In the genomic region with DNA sequence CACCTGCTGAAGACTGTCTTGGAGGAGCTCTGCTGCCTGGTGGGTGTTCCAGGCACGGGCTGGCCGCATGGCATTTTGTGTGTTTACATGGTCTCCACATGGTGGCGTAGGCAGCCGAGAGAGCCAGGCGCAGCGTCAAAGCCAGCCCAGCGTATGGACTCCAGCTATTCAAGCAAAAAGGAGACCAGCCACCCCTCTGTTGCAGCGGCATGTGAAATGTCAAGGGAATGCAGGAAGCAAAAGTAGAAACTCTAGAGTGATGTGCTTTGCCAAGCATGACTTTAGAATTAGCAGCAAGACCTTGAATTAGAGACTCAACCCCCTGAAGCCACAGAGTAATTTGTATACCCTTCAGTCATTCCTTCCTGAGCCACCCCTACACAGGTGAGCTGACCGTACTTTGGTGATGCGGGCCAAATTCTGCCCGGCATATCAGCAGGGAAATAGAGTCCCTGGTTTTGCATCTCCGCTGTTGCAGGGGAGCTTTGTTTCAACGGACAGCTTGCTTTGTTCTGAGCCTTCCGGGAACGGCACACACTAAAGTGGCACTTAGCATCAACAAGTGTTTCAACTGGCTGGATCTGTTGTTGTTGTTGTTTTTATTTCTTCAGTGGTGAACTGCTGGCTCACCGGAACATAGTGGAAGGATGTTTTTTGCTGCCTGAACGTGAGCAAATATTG, we compare ENCODE assay signal across 8 cellular contexts. TPM values are rescaled to one million over a fixed set of nuclear protein-coding genes. Genes with fewer than 3 reads are reported as not detected.
DNase-seq lines count a peak whose midpoint lies in the region; ATAC-seq and TF ChIP-seq lines count a peak whose summit lies in the region.

No MANE protein-coding gene starts in this region.

- peaks cover 23% of the 10 kb centered on the region for H3K27me3 Mint-ChIP-seq in activated T-cell treated with anti-CD3 and anti-CD28 coated beads, Interleukin-2, amount 50 U/mL, for 24 hours
- peaks cover 20 to 41% of the 10 kb centered on the region in 2 donors for H3K27me3 Mint-ChIP-seq in natural killer cell treated with Interleukin-12 subunit alpha and Interleukin-12 subunit beta and Interleukin-15 and Interleukin-18, amount 100 ng/mL, for 72 hours

- TF ChIP-seq POLR2A in breast epithelium (IDR thresholded peaks at IDR 0.05), result no peak

- no peak overlapping the region for H3K27ac Mint-ChIP-seq in activated T-cell treated with anti-CD3 and anti-CD28 coated beads, Interleukin-2, amount 50 U/mL, for 24 hours
- no peak overlapping the region for H3K27ac Mint-ChIP-seq in natural killer cell treated with Interleukin-12 subunit alpha and Interleukin-12 subunit beta and Interleukin-15 and Interleukin-18, amount 100 ng/mL, for 72 hours

- no peak overlapping the region for H3K27ac ChIP-seq in breast epithelium

- intact Hi-C loops in breast epithelium (cut with DNase I; ENCODE audit: low total_unique reads), result no loop called here

- peak; percentile 53 for ATAC-seq in HG02571 (IDR thresholded peaks at IDR 0.05; ENCODE audit: unreplicated experiment)
- peak in 1 of 2 donors; percentile 52 for ATAC-seq in natural killer cell treated with Interleukin-12 subunit alpha and Interleukin-12 subunit beta and Interleukin-15 and Interleukin-18, amount 100 ng/mL, for 72 hours

- no peaks in the 10 kb centered on the region for H3K9me3 Mint-ChIP-seq in activated T-cell treated with anti-CD3 and anti-CD28 coated beads, Interleukin-2, amount 50 U/mL, for 24 hours
- no peaks in the 10 kb centered on the region for H3K9me3 Mint-ChIP-seq in natural killer cell treated with Interleukin-12 subunit alpha and Interleukin-12 subunit beta and Interleukin-15 and Interleukin-18, amount 100 ng/mL, for 72 hours

- no peak for TF ChIP-seq CTCF in breast epithelium (IDR thresholded peaks at IDR 0.05)

- H3K36me3 ChIP-seq in breast epithelium, result no peaks in the 10 kb centered on the region

- peaks cover 1% of the 10 kb centered on the region for H3K4me1 Mint-ChIP-seq in activated T-cell treated with anti-CD3 and anti-CD28 coated beads, Interleukin-2, amount 50 U/mL, for 24 hours (ENCODE audit: low read depth)
- no peaks in the 10 kb centered on the region for H3K4me1 Mint-ChIP-seq in natural killer cell treated with Interleukin-12 subunit alpha and Interleukin-12 subunit beta and Interleukin-15 and Interleukin-18, amount 100 ng/mL, for 72 hours (ENCODE audit: low read depth in 2 of 2)

- no peak overlapping the region for H3K4me3 ChIP-seq in breast epithelium

- H3K4me3 Mint-ChIP-seq in activated T-cell treated with anti-CD3 and anti-CD28 coated beads, Interleukin-2, amount 50 U/mL, for 24 hours, result no peak overlapping the region
- H3K4me3 Mint-ChIP-seq in natural killer cell treated with Interleukin-12 subunit alpha and Interleukin-12 subunit beta and Interleukin-15 and Interleukin-18, amount 100 ng/mL, for 72 hours, result no peak overlapping the region

- DNase-seq in activated T-cell treated with anti-CD3 and anti-CD28 coated beads, Interleukin-2, amount 50 U/mL, for 48 hours, result peak; percentile 34 to 45
- no peak for DNase-seq in activated T-cell treated with anti-CD3 and anti-CD28 coated beads, Interleukin-2, amount 50 U/mL, for 24 hours
- DNase-seq in NCI-H460 (ENCODE audit: extremely low read depth, low read depth) (peak; percentile 34), ecto neural progenitor cell (ENCODE audit: low spot score) (peak; percentile 78), breast epithelium (ENCODE audit: low spot score in 2 of 2) (no peak)
- DNase-seq in natural killer cell treated with Interleukin-12 subunit alpha and Interleukin-12 subunit beta and Interleukin-15 and Interleukin-18, amount 100 ng/mL, for 72 hours (ENCODE audit: low spot score), result peak; percentile 35
- DNase-seq in stimulated activated naive CD4-positive, alpha-beta T cell (lab: John Stamatoyannopoulos, UW), result no peak

- no peaks in the 10 kb centered on the region for H3K4me1 ChIP-seq in breast epithelium

- no peaks in the 10 kb centered on the region for H3K36me3 Mint-ChIP-seq in activated T-cell treated with anti-CD3 and anti-CD28 coated beads, Interleukin-2, amount 50 U/mL, for 24 hours (ENCODE audit: low read depth)
- no peaks in the 10 kb centered on the region for H3K36me3 Mint-ChIP-seq in natural killer cell treated with Interleukin-12 subunit alpha and Interleukin-12 subunit beta and Interleukin-15 and Interleukin-18, amount 100 ng/mL, for 72 hours

- H3K9me3 ChIP-seq in breast epithelium, result no peaks in the 10 kb centered on the region

- H3K27me3 ChIP-seq in breast epithelium, result no peaks in the 10 kb centered on the region

RNA-seq across cellular contexts. Expression of gene FNDC1, which starts 48.5 kb away (rescaled TPM):
- not detected in 2 replicates for total RNA-seq in NCI-H460 (2014; rRNA removed; shearing (Covaris generic))
- not detected in 2 replicates for polyA plus RNA-seq in NCI-H460 (2014; cell fraction: nucleus; rRNA removed)
- total RNA-seq in natural killer cell treated with Interleukin-12 subunit alpha and Interleukin-12 subunit beta and Interleukin-15 and Interleukin-18, amount 100 ng/mL, for 72 hours, result not detected
- 10 to 100 TPM in 1 of 3 donors, under 1 TPM in 2; 0.15 to 10.1 (median 0.33) TPM for total RNA-seq in breast epithelium

Comparison
In these comparisons a context has a peak if more than half of its experiments do, and no peak if none do; other contexts are left out.
1. DNase-seq: peak in activated T-cell treated with anti-CD3 and anti-CD28 coated beads, Interleukin-2, amount 50 U/mL, for 48 hours (2 of 2), NCI-H460 (single experiment), ecto neural progenitor cell (single experiment) and natural killer cell treated with Interleukin-12 subunit alpha and Interleukin-12 subunit beta and Interleukin-15 and Interleukin-18, amount 100 ng/mL, for 72 hours (single experiment); none in activated T-cell treated with anti-CD3 and anti-CD28 coated beads, Interleukin-2, amount 50 U/mL, for 24 hours (single experiment), stimulated activated naive CD4-positive, alpha-beta T cell (0 of 6) and breast epithelium (0 of 2).